Comparison of ENCODE assay signal across 8 cellular contexts in the genomic region with DNA sequence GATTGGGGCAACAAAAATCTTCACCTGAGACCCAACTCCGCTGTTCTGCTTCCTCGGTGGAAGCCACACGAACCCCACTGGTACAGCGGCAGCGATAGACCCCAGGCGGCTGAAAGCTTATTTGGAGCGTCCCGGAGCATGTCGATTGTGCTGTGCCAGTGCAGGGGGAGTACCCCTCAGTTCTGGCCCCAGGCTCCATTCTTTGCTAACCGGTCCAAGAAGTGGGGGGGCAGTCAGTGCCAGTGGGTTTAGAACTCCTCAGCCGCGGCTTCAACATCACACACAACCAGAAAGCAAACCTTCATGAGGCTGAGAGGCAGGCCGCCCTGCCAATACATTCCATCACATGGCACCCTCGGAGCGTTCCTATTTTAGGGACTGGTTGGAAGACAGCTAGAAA. TPM values are rescaled to one million over a fixed set of nuclear protein-coding genes. Genes with fewer than 3 reads are reported as not detected.
DNase-seq lines count a peak whose midpoint lies in the region; ATAC-seq and TF ChIP-seq lines count a peak whose summit lies in the region.

No MANE protein-coding gene starts in this region.

- H3K27me3 ChIP-seq in right lobe of liver = no peaks in the 10 kb centered on the region
- H3K27me3 ChIP-seq in transverse colon = no peaks in the 10 kb centered on the region

- no CpG with 5 or more reads among the region's 15 CpGs for WGBS in right lobe of liver (ENCODE audit: insufficient coverage, low coverage, low lambda C conversion rate, missing lambda C conversion rate)
- 40 to 72% methylated on average over 2 to 15 of the region's 15 CpGs for WGBS in transverse colon (ENCODE audit: low coverage in 1 of 2), 2 donors

- no peaks in the 10 kb centered on the region for H3K27me3 Mint-ChIP-seq in activated T-cell treated with anti-CD3 and anti-CD28 coated beads, Interleukin-2, amount 50 U/mL, for 72 hours (ENCODE audit: low read depth)

- H3K36me3 ChIP-seq in right lobe of liver (no peaks in the 10 kb centered on the region), transverse colon (no peaks in the 10 kb centered on the region)

- H3K36me3 Mint-ChIP-seq in activated T-cell treated with anti-CD3 and anti-CD28 coated beads, Interleukin-2, amount 50 U/mL, for 72 hours (ENCODE audit: insufficient read depth in 2 of 2) = peaks cover 0 to 3% of the 10 kb centered on the region in 2 donors

- in situ Hi-C loops in astrocyte of the spinal cord (cut with HindIII; ENCODE audit: low sequenced_read_pairs) (no loop called here), transverse colon (cut with MboI; ENCODE audit: low pct_ligation_motif_present in 1 of 4, low pct_unique_long_range_greater_than_20kb in 1 of 4, low sequenced_read_pairs in 3 of 4) (no loop called here)

- TF ChIP-seq CTCF in astrocyte of the spinal cord (IDR thresholded peaks at IDR 0.05; ENCODE audit: low read depth, low read length) (no peak), right lobe of liver (IDR thresholded peaks at IDR 0.05) (no peak), transverse colon (IDR thresholded peaks at IDR 0.05) (no peak)

- peak overlapping the region; percentile 47 for H3K4me3 ChIP-seq in astrocyte of the spinal cord (ENCODE audit: low read depth, low read length)
- H3K4me3 ChIP-seq in right lobe of liver = peak overlapping the region; percentile 65 to 85 (median 68)
- peak overlapping the region; percentile 12 to 92 (median 85) for H3K4me3 ChIP-seq in transverse colon

- H3K4me1 ChIP-seq in right lobe of liver (peaks cover 2 to 31% (median 12%) of the 10 kb centered on the region in 4 donors), transverse colon (peaks cover 48 to 72% (median 68%) of the 10 kb centered on the region in 4 donors)

- intact Hi-C loops in right lobe of liver (cut with DNase I) (no loop called here), transverse colon (cut with DNase I; ENCODE audit: low total_unique reads) (no loop called here)

- no peak overlapping the region for H3K27ac Mint-ChIP-seq in activated T-cell treated with anti-CD3 and anti-CD28 coated beads, Interleukin-2, amount 50 U/mL, for 72 hours

- H3K9me3 ChIP-seq in right lobe of liver = no peaks in the 10 kb centered on the region
- no peaks in the 10 kb centered on the region for H3K9me3 ChIP-seq in transverse colon

- H3K9me3 Mint-ChIP-seq in activated T-cell treated with anti-CD3 and anti-CD28 coated beads, Interleukin-2, amount 50 U/mL, for 72 hours = no peaks in the 10 kb centered on the region

- TF ChIP-seq POLR2A in right lobe of liver (IDR thresholded peaks at IDR 0.05) (no peak), transverse colon (IDR thresholded peaks at IDR 0.05) (no peak)

- TF ChIP-seq EP300 in transverse colon (IDR thresholded peaks at IDR 0.05; ENCODE audit: low read depth) = no peak

- H3K4me1 Mint-ChIP-seq in activated T-cell treated with anti-CD3 and anti-CD28 coated beads, Interleukin-2, amount 50 U/mL, for 72 hours (ENCODE audit: low read depth) = peaks cover 54% of the 10 kb centered on the region

- DNase-seq in activated T-cell treated with anti-CD3 and anti-CD28 coated beads, Interleukin-2, amount 50 U/mL, for 72 hours = no peak
- DNase-seq in activated T-cell treated with anti-CD3 and anti-CD28 coated beads, Interleukin-2, amount 50 U/mL, for 48 hours = no peak
- DNase-seq in astrocyte of the spinal cord (ENCODE audit: low read depth, low spot score) = no peak
- peak in 2 of 3 donors; percentile 52 to 54 for DNase-seq in right lobe of liver
- DNase-seq in transverse colon = no peak
- no peak for DNase-seq in NCI-H510A (lab: John Stamatoyannopoulos, UW)
- no peak for DNase-seq in NCI-H446 (lab: John Stamatoyannopoulos, UW)
- no peak for DNase-seq in NCI-H1694 (lab: John Stamatoyannopoulos, UW)

- no peak for ATAC-seq in activated T-cell treated with anti-CD3 and anti-CD28 coated beads, Interleukin-2, amount 50 U/mL, for 72 hours (replicated peaks in 1 of 2)
- ATAC-seq in right lobe of liver = no peak

- H3K27ac ChIP-seq in right lobe of liver = peak overlapping the region; percentile 84 to 99 (median 95)
- H3K27ac ChIP-seq in transverse colon = peak overlapping the region; percentile 98 to 100 (median 100)

- H3K4me3 Mint-ChIP-seq in activated T-cell treated with anti-CD3 and anti-CD28 coated beads, Interleukin-2, amount 50 U/mL, for 72 hours = peak overlapping the region; percentile 78 to 83

RNA-seq across cellular contexts. Expression of a gene that starts 1.7 kb away (rescaled TPM):
- total RNA-seq in activated T-cell treated with anti-CD3 and anti-CD28 coated beads, Interleukin-2, amount 50 U/mL, for 72 hours = 10 to 100 TPM; 23.8 to 24.3 TPM
- total RNA-seq in right lobe of liver (10 to 100 TPM in 2 of 6 experiments, 1 to 10 TPM in 4; 3.3 to 12.6 (median 7.0) TPM), transverse colon (10 to 100 TPM; 13.7 to 27.7 (median 20.9) TPM)

Comparison
In these comparisons a context has a peak if more than half of its experiments do, and no peak if none do; other contexts are left out.
1. DNase-seq: peak in right lobe of liver (2 of 3); none in activated T-cell treated with anti-CD3 and anti-CD28 coated beads, Interleukin-2, amount 50 U/mL, for 72 hours (0 of 2), activated T-cell treated with anti-CD3 and anti-CD28 coated beads, Interleukin-2, amount 50 U/mL, for 48 hours (0 of 2), astrocyte of the spinal cord (single experiment), transverse colon (single experiment), NCI-H510A (single experiment), NCI-H446 (0 of 2) and NCI-H1694 (single experiment).
2. Peak in every context shown above with its lines, with median percentiles within 50 percentile points of each other: H3K4me3 ChIP-seq.